In genomic region chr11:4637662-4638047, GRCh38 we compare ENCODE assay signal across 21 cellular contexts. TPM values are rescaled to one million over a fixed set of nuclear protein-coding genes. Genes with fewer than 3 reads are reported as not detected.
"Had no signal": no experiment of that assay in that cellular context is flagged by ENCODE, and none has a peak within 500 bp of the region (broad histone marks: within the 10 kb centered on the region; RNA-seq: fewer than 3 reads in every experiment).

No MANE protein-coding gene starts in this region.

- H3K9me3 Mint-ChIP-seq: endodermal cell; naive B cell; nephron progenitor cell; stimulated activated naive B cell treated with anti-CD40 and anti-IgM and Interleukin-4, amounts not matched to agents 10 μg/mL and 1 μg/mL and 100 μg/mL, for 72 hours; stimulated activated naive CD8-positive, alpha-beta T cell treated with anti-CD3 and anti-CD28 coated beads, Interleukin-15, amount 100 ng/mL, for 72 hours had no signal

- H3K36me3 Mint-ChIP-seq: naive B cell; stimulated activated naive B cell treated with anti-CD40 and anti-IgM and Interleukin-4, amounts not matched to agents 10 μg/mL and 1 μg/mL and 100 μg/mL, for 72 hours had no signal

- H3K4me1 Mint-ChIP-seq: endodermal cell; naive B cell; stimulated activated naive B cell treated with anti-CD40 and anti-IgM and Interleukin-4, amounts not matched to agents 10 μg/mL and 1 μg/mL and 100 μg/mL, for 72 hours; stimulated activated naive CD8-positive, alpha-beta T cell treated with anti-CD3 and anti-CD28 coated beads, Interleukin-15, amount 100 ng/mL, for 72 hours had no signal

- H3K4me3 ChIP-seq: skin epidermis had no signal

- H3K36me3 ChIP-seq: heart right ventricle, right atrium auricular region, sigmoid colon, transverse colon had no signal

- H3K27ac ChIP-seq: coronary artery, right atrium auricular region, sigmoid colon, skin epidermis, testis, transverse colon had no signal

- DNase-seq: effector CD4-positive, alpha-beta T cell; sigmoid colon; testis had no signal

- H3K9me3 ChIP-seq: heart right ventricle, right atrium auricular region, sigmoid colon, testis, transverse colon had no signal

- H3K4me3 Mint-ChIP-seq: endodermal cell; naive B cell; nephron progenitor cell; stimulated activated naive B cell treated with anti-CD40 and anti-IgM and Interleukin-4, amounts not matched to agents 10 μg/mL and 1 μg/mL and 100 μg/mL, for 72 hours; stimulated activated naive CD8-positive, alpha-beta T cell treated with anti-CD3 and anti-CD28 coated beads, Interleukin-15, amount 100 ng/mL, for 72 hours had no signal

- H3K27me3 ChIP-seq: right atrium auricular region, sigmoid colon, testis had no signal

- H3K27ac Mint-ChIP-seq: endodermal cell; naive B cell; nephron progenitor cell; stimulated activated naive B cell treated with anti-CD40 and anti-IgM and Interleukin-4, amounts not matched to agents 10 μg/mL and 1 μg/mL and 100 μg/mL, for 72 hours; stimulated activated naive CD8-positive, alpha-beta T cell treated with anti-CD3 and anti-CD28 coated beads, Interleukin-15, amount 100 ng/mL, for 72 hours had no signal

RNA-seq across cellular contexts. Expression of gene OR51D1, which starts 0.4 kb away (rescaled TPM):
- total RNA-seq: dermis microvascular lymphatic vessel endothelial cell, endodermal cell, endothelial cell of umbilical vein, frontal cortex, heart right ventricle, liver, lung microvascular endothelial cell, osteocyte, right atrium auricular region, sigmoid colon, subcutaneous adipose tissue, transverse colon, ureter had no signal
- polyA plus RNA-seq: endothelial cell of umbilical vein, heart right ventricle, liver, sigmoid colon had no signal

RNA-seq across cellular contexts. Expression of gene OR51E1, which starts 6.1 kb away (rescaled TPM):
- total RNA-seq: dermis microvascular lymphatic vessel endothelial cell, endodermal cell, endothelial cell of umbilical vein, lung microvascular endothelial cell had no signal
- polyA plus RNA-seq: endothelial cell of umbilical vein, liver had no signal

RNA-seq across cellular contexts. Expression of gene OR52I1, which starts 43.8 kb away (rescaled TPM):
- total RNA-seq: dermis microvascular lymphatic vessel endothelial cell, endodermal cell, endothelial cell of umbilical vein, frontal cortex, heart right ventricle, liver, lung microvascular endothelial cell, osteocyte, right atrium auricular region, sigmoid colon, subcutaneous adipose tissue, testis, transverse colon, ureter had no signal
- polyA plus RNA-seq: endothelial cell of umbilical vein, heart right ventricle, liver, sigmoid colon had no signal

RNA-seq across cellular contexts. Expression of gene OR52I2, which starts 56.1 kb away (rescaled TPM):
- total RNA-seq: dermis microvascular lymphatic vessel endothelial cell, endodermal cell, endothelial cell of umbilical vein, frontal cortex, heart right ventricle, lung microvascular endothelial cell, osteocyte, right atrium auricular region, sigmoid colon, subcutaneous adipose tissue, transverse colon, ureter had no signal
- polyA plus RNA-seq: endothelial cell of umbilical vein, heart right ventricle, liver, sigmoid colon had no signal
